8 cellular contexts compared by ENCODE assay signal in the genomic region with DNA sequence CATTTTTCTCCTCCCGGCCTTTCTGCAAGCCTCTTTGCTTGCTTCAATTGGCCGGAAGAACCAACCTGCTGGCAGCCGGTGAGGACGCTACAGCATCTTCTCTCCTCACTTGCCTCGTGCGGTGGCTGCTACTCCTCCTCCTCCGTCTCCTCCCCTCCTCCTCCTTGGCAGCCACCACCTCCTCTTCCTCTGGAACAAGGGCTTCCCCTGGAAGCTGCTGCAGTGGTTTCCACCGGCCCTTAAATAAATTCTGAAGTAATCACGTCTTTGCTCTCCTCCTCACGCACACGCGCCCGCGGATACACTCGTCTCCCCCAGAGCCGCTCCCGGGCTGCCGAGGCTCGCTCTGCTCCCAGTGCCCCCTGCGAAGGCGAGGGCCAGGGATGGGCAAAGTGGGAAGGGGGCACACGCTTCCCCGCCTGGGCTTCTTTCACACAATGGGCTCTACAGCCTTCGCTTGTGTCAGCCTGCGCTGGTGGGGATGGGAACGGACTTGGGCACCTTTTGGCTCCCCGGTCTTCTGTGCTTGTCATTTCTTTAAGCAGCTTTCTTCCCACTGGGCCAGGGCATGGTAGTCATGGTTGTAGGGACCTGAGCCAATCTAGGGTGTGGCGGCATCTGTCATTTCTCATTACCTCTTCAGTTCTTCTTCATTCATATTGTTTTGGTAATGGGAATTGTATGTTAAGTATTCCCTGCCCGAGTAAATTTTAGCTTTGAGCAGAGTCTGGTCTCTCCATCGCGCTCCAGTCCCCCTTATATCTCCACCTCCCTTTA. TPM values are rescaled to one million over a fixed set of nuclear protein-coding genes. Genes with fewer than 3 reads are reported as not detected.
DNase-seq lines count a peak whose midpoint lies in the region; ATAC-seq, FAIRE-seq and TF ChIP-seq lines count a peak whose summit lies in the region.

A gene (minus strand): TSS at position 136 of the 777 bp plus-strand sequence.

- H3K4me1 ChIP-seq in ascending aorta (peaks cover 0 to 4% of the 10 kb centered on the region in 2 donors), hepatocyte (ENCODE audit: insufficient read depth) (no peaks in the 10 kb centered on the region), prostate gland (replicated peaks) (no peaks in the 10 kb centered on the region)

- peak within 1 kb of the TSS; percentile 81 for H3K4me2 ChIP-seq in hepatocyte

- TF ChIP-seq POLR2A in prostate gland (IDR thresholded peaks at IDR 0.05), result no peak

- TF ChIP-seq CTCF in ascending aorta (IDR thresholded peaks at IDR 0.05) (no peak), hepatocyte (IDR thresholded peaks at IDR 0.05; ENCODE audit: poor library complexity) (no peak), prostate gland (IDR thresholded peaks at IDR 0.05) (no peak)

- H3K27ac ChIP-seq in ascending aorta (peak within 1 kb of the TSS; percentile 10 to 53), hepatocyte (no peak within 1 kb of the TSS), prostate gland (no peak within 1 kb of the TSS)

- no peak for FAIRE-seq in HTR-8/SVneo (lab: Jason Lieb, UNC)

- no peaks in the 10 kb centered on the region for H3K36me3 ChIP-seq in ascending aorta
- H3K36me3 ChIP-seq in hepatocyte (replicated peaks; ENCODE audit: insufficient read depth, low read depth), result no peaks in the 10 kb centered on the region
- no peaks in the 10 kb centered on the region for H3K36me3 ChIP-seq in prostate gland

- H3K4me3 ChIP-seq in ascending aorta, result peak within 1 kb of the TSS; percentile 59 to 95
- H3K4me3 ChIP-seq in hepatocyte, result peak within 1 kb of the TSS; percentile 55
- H3K4me3 ChIP-seq in prostate gland, result peak within 1 kb of the TSS; percentile 18 to 25

- no peaks in the 10 kb centered on the region for H3K79me2 ChIP-seq in hepatocyte

- H4K20me1 ChIP-seq in hepatocyte (ENCODE audit: insufficient read depth, poor library complexity, severe bottlenecking), result no peaks in the 10 kb centered on the region

- 7% methylated on average over 27 of the region's 31 CpGs for WGBS in hepatocyte (ENCODE audit: low lambda C conversion rate, missing lambda C conversion rate)
- 5% methylated on average over 31 of the region's 31 CpGs for whole genome bisulfite sequencing in prostate gland

- H3K27me3 ChIP-seq in ascending aorta, result no peaks in the 10 kb centered on the region
- H3K27me3 ChIP-seq in hepatocyte, result peaks cover 49% of the 10 kb centered on the region
- no peaks in the 10 kb centered on the region for H3K27me3 ChIP-seq in prostate gland (replicated peaks; ENCODE audit: insufficient read depth)

- ATAC-seq in GM21423 (IDR thresholded peaks at IDR 0.05; ENCODE audit: unreplicated experiment), result no peak

- H3K9me3 ChIP-seq in ascending aorta (no peaks in the 10 kb centered on the region), hepatocyte (ENCODE audit: low read depth) (no peaks in the 10 kb centered on the region), prostate gland (no peaks in the 10 kb centered on the region)

- H2AFZ ChIP-seq in hepatocyte, result peak within 1 kb of the TSS; percentile 61

- no peaks in the 10 kb centered on the region for H3K9me2 ChIP-seq in hepatocyte (replicated peaks; ENCODE audit: insufficient read depth)

- DNase-seq in ELF-1 (ENCODE audit: low read depth, low spot score) (peak; percentile 37), NCI-H2171 treated with DMSO at 0.1 percent for 48 hours (lab: John Stamatoyannopoulos, UW) (peak; percentile 91), ascending aorta (ENCODE audit: low spot score in 2 of 2) (peak in 1 of 2 donors; percentile 69), hepatocyte (ENCODE audit: low spot score) (peak; percentile 35), prostate gland (ENCODE audit: low spot score) (no peak), HTR-8/SVneo (ENCODE audit: insufficient read length, low spot score) (no peak)
- no peak for DNase-seq in effector CD4-positive, alpha-beta T cell

- intact Hi-C loops in ascending aorta (cut with DNase I) (loop anchor here (2.0 kb wide), 1 partner anchor 41 kb away; no protein-coding TSS in a partner anchor), prostate gland (cut with DNase I) (no loop called here)

RNA-seq across cellular contexts. Expression of the gene that starts here (rescaled TPM):
- total RNA-seq in ascending aorta (15.0 TPM), hepatocyte (1.2 and 7.9 TPM in 2 replicates), prostate gland (10 to 100 TPM in 1 of 2 donors, 1 to 10 TPM in 1; 7.3 to 22.9 TPM)
- polyA plus RNA-seq in hepatocyte, result 1.2 TPM in 1 of 2 replicates, not detected in the other

Comparison
In these comparisons a context has a peak if more than half of its experiments do, and no peak if none do; other contexts are left out.
1. DNase-seq: peak in ELF-1 (single experiment), NCI-H2171 treated with DMSO at 0.1 percent for 48 hours (single experiment) and hepatocyte (single experiment); none in prostate gland (single experiment), HTR-8/SVneo (single experiment) and effector CD4-positive, alpha-beta T cell (single experiment).
2. H3K27ac ChIP-seq: peak in ascending aorta (2 of 2); none in hepatocyte (single experiment) and prostate gland (0 of 2).
3. H3K4me3 ChIP-seq: peak in every context shown above with its lines; median percentile 77 in ascending aorta; 55 in hepatocyte; 22 in prostate gland.